In genomic region chr15:94230436-94230885, GRCh38 we compare ENCODE assay signal across 1 cellular context.
TF ChIP-seq lines count a peak whose summit lies in the region.

No MANE protein-coding gene starts in this region.

TF ChIP-seq in SK-N-SH, 30 proteins besides CTCF, POLR2A, EP300 and RAD21 (continued from another document):
- TF ChIP-seq REST (IDR thresholded peaks at IDR 0.05; ENCODE audit: low read depth, low read length) = no peak
- no peak for TF ChIP-seq ELF1 (IDR thresholded peaks at IDR 0.05)
- TF ChIP-seq MEF2A (IDR thresholded peaks at IDR 0.05; ENCODE audit: borderline replicate concordance, low read depth) = no peak
- no peak for TF ChIP-seq RFX5 (IDR thresholded peaks at IDR 0.05; ENCODE audit: low read length)
- no peak for TF ChIP-seq MXI1 (IDR thresholded peaks at IDR 0.05; ENCODE audit: low read depth, low read length)
- TF ChIP-seq MAX (IDR thresholded peaks at IDR 0.05; ENCODE audit: low read depth) = no peak
- no peak for TF ChIP-seq NRF1 (IDR thresholded peaks at IDR 0.05; ENCODE audit: low read depth, low read length)
- TF ChIP-seq GATA2 (CRISPR knock-in tag; IDR thresholded peaks at IDR 0.05) = no peak
TF ChIP-seq in SK-N-SH: peak in this region for 0.
